Comparison of ENCODE assay signal across 12 cellular contexts in genomic region chr22:43789452-43789851, GRCh38. TPM values are rescaled to one million over a fixed set of nuclear protein-coding genes. Genes with fewer than 3 reads are reported as not detected.
A peak's percentile ranks its signal among the peaks of the same experiment; 100 is the strongest.
DNase-seq lines count a peak whose midpoint lies in the region; ATAC-seq and TF ChIP-seq lines count a peak whose summit lies in the region.
"Had no signal": no experiment of that assay in that cellular context is flagged by ENCODE, and none has a peak within 500 bp of the region (broad histone marks: within the 10 kb centered on the region; RNA-seq: fewer than 3 reads in every experiment).

No MANE protein-coding gene starts in this region.

- POLR2A ChIA-PET in A673 (lab: Charles Lee; ENCODE audit: low non-redundant PET): no interaction called here

- peaks cover 34% of the 10 kb centered on the region for H3K27me3 ChIP-seq in A673 (replicated peaks; ENCODE audit: insufficient read depth, low read depth, low read length, poor library complexity)
- no peaks in the 10 kb centered on the region for H3K27me3 ChIP-seq in MG63
- no peaks in the 10 kb centered on the region for H3K27me3 ChIP-seq in left lung
- H3K27me3 ChIP-seq: BLaER1 had no signal

- TF ChIP-seq CTCF in A673 (conservative IDR thresholded peaks at IDR 0.05; ENCODE audit: low read depth, low read length) (no peak), left lung (IDR thresholded peaks at IDR 0.05) (no peak)

- H3K36me3 ChIP-seq in A673 (ENCODE audit: insufficient read depth, low read length, poor library complexity, severe bottlenecking) (no peaks in the 10 kb centered on the region), MG63 (no peaks in the 10 kb centered on the region), left lung (no peaks in the 10 kb centered on the region)
- H3K36me3 ChIP-seq: BLaER1 had no signal

- H3K27ac ChIP-seq in A673 (ENCODE audit: low read depth, low read length, poor library complexity, severe bottlenecking): no peak overlapping the region
- H3K27ac ChIP-seq in left lung: no peak overlapping the region
- H3K27ac ChIP-seq: BLaER1 had no signal

- BruUV-seq in A673 (replicated peaks; lab: Mats Ljungman, UMichigan): no TSS peak

- ATAC-seq in left lung (peak; percentile 85), HG03097 (IDR thresholded peaks at IDR 0.05; ENCODE audit: low FRiP score, unreplicated experiment) (no peak), GM19463 (IDR thresholded peaks at IDR 0.05; ENCODE audit: unreplicated experiment) (no peak)
- ATAC-seq in activated T-helper 17 cell treated with anti-CD3 and anti-CD28 coated beads, Interleukin-2, amount 50 U/mL, for 72 hours (replicated peaks): no peak

- H3K27ac Mint-ChIP-seq in activated T-helper 17 cell treated with anti-CD3 and anti-CD28 coated beads, Interleukin-2, amount 50 U/mL, for 72 hours: no peak overlapping the region

- H3K36me3 Mint-ChIP-seq in activated T-helper 17 cell treated with anti-CD3 and anti-CD28 coated beads, Interleukin-2, amount 50 U/mL, for 72 hours (ENCODE audit: low read depth): no peaks in the 10 kb centered on the region

- H3K27me3 Mint-ChIP-seq in activated T-helper 17 cell treated with anti-CD3 and anti-CD28 coated beads, Interleukin-2, amount 50 U/mL, for 72 hours: peaks cover 15% of the 10 kb centered on the region

- H3K4me1 ChIP-seq in A673 (ENCODE audit: insufficient read depth, low read length, poor library complexity, severe bottlenecking) (peaks cover 5% of the 10 kb centered on the region), left lung (no peaks in the 10 kb centered on the region)
- H3K4me1 ChIP-seq: BLaER1 had no signal

- H3K9me3 ChIP-seq in A673 (ENCODE audit: low read depth, low read length, poor library complexity, severe bottlenecking) (no peaks in the 10 kb centered on the region), MG63 (no peaks in the 10 kb centered on the region; the same call in 1 of the 2 replicates), left lung (no peaks in the 10 kb centered on the region)
- H3K9me3 ChIP-seq: BLaER1 had no signal

- no peak overlapping the region for H3K4me3 Mint-ChIP-seq in activated T-helper 17 cell treated with anti-CD3 and anti-CD28 coated beads, Interleukin-2, amount 50 U/mL, for 72 hours

- H3K4me1 Mint-ChIP-seq in activated T-helper 17 cell treated with anti-CD3 and anti-CD28 coated beads, Interleukin-2, amount 50 U/mL, for 72 hours: no peaks in the 10 kb centered on the region

- DNase-seq in A673 (ENCODE audit: low spot score) (peak; percentile 19), MG63 (peak; percentile 97), epidermal melanocyte (ENCODE audit: insufficient read length, low spot score) (peak; percentile 51), left lung (peak in 1 of 2 donors; percentile 50)
- no peak for DNase-seq in stimulated activated CD4-positive, alpha-beta T cell treated with anti-CD3 and anti-CD28 coated beads, Interleukin-2, amount 100 ng/mL, for 48 hours
- DNase-seq: activated CD8-positive, alpha-beta memory T cell treated with anti-CD3 and anti-CD28 coated beads, Interleukin-2, amount 50 U/mL, for 4 hours; dermis blood vessel endothelial cell; NCI-H2107 had no signal

- H3K4me3 ChIP-seq in A673 (ENCODE audit: low read depth, low read length, poor library complexity, severe bottlenecking) (no peak overlapping the region), MG63 (no peak overlapping the region), left lung (no peak overlapping the region)
- H3K4me3 ChIP-seq: BLaER1 had no signal

- CTCF ChIA-PET in A673 (lab: Charles Lee): no interaction called here

- intact Hi-C loops in A673 (cut with micrococcal nuclease; ENCODE audit: unreplicated experiment) (no loop called here), left lung (cut with DNase I) (no loop called here)

- H3K9me3 Mint-ChIP-seq in activated T-helper 17 cell treated with anti-CD3 and anti-CD28 coated beads, Interleukin-2, amount 50 U/mL, for 72 hours: no peaks in the 10 kb centered on the region

RNA-seq across cellular contexts. Expression of gene EFCAB6, which starts 22.7 kb away (rescaled TPM):
- total RNA-seq in A673 (2021): 0.41 and 0.59 TPM in 2 replicates
- total RNA-seq in MG63 (2014; rRNA removed; shearing (Covaris generic); ENCODE audit: low replicate concordance): 0.37 and 2.9 TPM in 2 replicates
- total RNA-seq in left lung: 1 to 10 TPM; 2.0 to 3.2 TPM
- total RNA-seq in activated T-helper 17 cell treated with anti-CD3 and anti-CD28 coated beads, Interleukin-2, amount 50 U/mL, for 72 hours: under 1 TPM in 1 of 2 donors, not detected in 1; 0.09 TPM

Comparison
In these comparisons a context has a peak if more than half of its experiments do, and no peak if none do; other contexts are left out.
1. DNase-seq: peak in A673 (single experiment), MG63 (single experiment) and epidermal melanocyte (single experiment); none in stimulated activated CD4-positive, alpha-beta T cell treated with anti-CD3 and anti-CD28 coated beads, Interleukin-2, amount 100 ng/mL, for 48 hours (0 of 2).